Comparison of ENCODE assay signal across 1 cellular context in genomic region chr3:66500575-66501482, GRCh38.
A peak's percentile ranks its signal among the peaks of the same experiment; 100 is the strongest.
TF ChIP-seq lines count a peak whose summit lies in the region.

Gene LRIG1, minus strand, starts transcription at chr3:66501022. Its CDS starts 615 bp downstream, at chr3:66500407.

TF ChIP-seq in K562, 482 proteins besides CTCF, POLR2A, EP300 and RAD21 (continued from another document):
- no peak for TF ChIP-seq GTF3C2 (IDR thresholded peaks at IDR 0.05; ENCODE audit: borderline replicate concordance, extremely low read depth, insufficient read length)
- TF ChIP-seq PCBP2 (IDR thresholded peaks at IDR 0.05; ENCODE audit: low read depth, low read length, poor library complexity, severe bottlenecking), result no peak
- TF ChIP-seq ESRRB (CRISPR knock-in tag; IDR thresholded peaks at IDR 0.05; ENCODE audit: borderline replicate concordance), result no peak
- TF ChIP-seq MAX (CRISPR knock-in tag; IDR thresholded peaks at IDR 0.05), result peak; percentile 41
- peak; percentile 53 for TF ChIP-seq NFYB (IDR thresholded peaks at IDR 0.05; ENCODE audit: extremely low read depth, insufficient read length)
- TF ChIP-seq ZNF57 (CRISPR knock-in tag; IDR thresholded peaks at IDR 0.05), result no peak
- TF ChIP-seq MYC (IDR thresholded peaks at IDR 0.05; ENCODE audit: low read depth, low read length), result 0 out of 2 replicates have a peak, but pooled peaks have one; percentile 20
- TF ChIP-seq MYC (CRISPR knock-in tag; IDR thresholded peaks at IDR 0.05; ENCODE audit: borderline replicate concordance, low read depth), result no peak
- TF ChIP-seq SP1 (CRISPR knock-in tag; IDR thresholded peaks at IDR 0.05), result peak; percentile 52; the same call in 1 of the 2 replicates
- no peak for TF ChIP-seq RBM34 (IDR thresholded peaks at IDR 0.05; ENCODE audit: borderline replicate concordance, insufficient read depth, low read length)
- TF ChIP-seq RB1 (IDR thresholded peaks at IDR 0.05; ENCODE audit: low read depth), result peak; percentile 39; the same call in 1 of the 2 replicates
- no peak for TF ChIP-seq ZNF717 (CRISPR knock-in tag; IDR thresholded peaks at IDR 0.05)
- TF ChIP-seq MAZ (CRISPR knock-in tag; conservative IDR thresholded peaks at IDR 0.05 in 1 of 2, IDR thresholded peaks at IDR 0.05 in 1 of 2), result peak in 1 of 2 experiments; percentile 72; a peak in 2 of 4 replicates
- TF ChIP-seq ZBTB7A (IDR thresholded peaks at IDR 0.05; ENCODE audit: borderline replicate concordance, control insufficient read depth, low read depth, low read length), result peak; percentile 43; the same call in 1 of the 2 replicates
